1 cellular context compared by ENCODE assay signal in the genomic region with DNA sequence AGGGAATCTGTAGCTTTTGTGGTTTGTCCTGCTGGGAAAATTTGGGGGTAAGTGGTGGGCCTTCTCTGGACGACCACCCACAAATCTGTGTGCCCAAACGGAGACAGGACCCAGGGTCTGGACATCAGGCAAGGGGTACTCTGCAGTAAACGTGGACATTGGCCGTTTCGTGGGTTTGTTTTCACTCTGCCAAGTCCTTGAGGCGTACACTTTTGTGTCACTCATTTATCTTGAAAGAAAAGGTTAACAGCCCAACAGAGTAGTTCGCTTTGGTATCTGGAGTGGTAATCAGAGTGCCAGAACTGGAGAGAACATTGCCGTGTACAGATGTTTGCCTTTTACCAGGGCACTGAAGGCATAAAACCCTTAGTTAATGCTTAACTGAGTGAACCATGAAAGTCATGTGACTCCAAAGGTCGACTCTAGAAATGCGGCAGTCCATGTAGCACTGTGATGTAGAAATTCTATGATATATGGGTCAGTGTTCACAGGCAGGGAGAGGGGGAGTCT.
TF ChIP-seq lines count a peak whose summit lies in the region.

No MANE protein-coding gene starts in this region.

TF ChIP-seq in K562, 482 proteins besides CTCF, POLR2A, EP300 and RAD21 (continues in another document):
- no peak for TF ChIP-seq ZNF12 (CRISPR knock-in tag; IDR thresholded peaks at IDR 0.05)
- no peak for TF ChIP-seq SMAD3 (CRISPR knock-in tag; conservative IDR thresholded peaks at IDR 0.05)
- TF ChIP-seq ZSCAN29 (IDR thresholded peaks at IDR 0.05) = no peak
- no peak for TF ChIP-seq HLTF (IDR thresholded peaks at IDR 0.05)
- TF ChIP-seq RUNX1 (IDR thresholded peaks at IDR 0.05; ENCODE audit: low read depth) = no peak
- TF ChIP-seq SMARCB1 (IDR thresholded peaks at IDR 0.05; ENCODE audit: insufficient read length, low read depth) = no peak
- no peak for TF ChIP-seq SMARCA5 (IDR thresholded peaks at IDR 0.05)
- no peak for TF ChIP-seq EGR1 (conservative IDR thresholded peaks at IDR 0.05)
- TF ChIP-seq, protein P1, sequence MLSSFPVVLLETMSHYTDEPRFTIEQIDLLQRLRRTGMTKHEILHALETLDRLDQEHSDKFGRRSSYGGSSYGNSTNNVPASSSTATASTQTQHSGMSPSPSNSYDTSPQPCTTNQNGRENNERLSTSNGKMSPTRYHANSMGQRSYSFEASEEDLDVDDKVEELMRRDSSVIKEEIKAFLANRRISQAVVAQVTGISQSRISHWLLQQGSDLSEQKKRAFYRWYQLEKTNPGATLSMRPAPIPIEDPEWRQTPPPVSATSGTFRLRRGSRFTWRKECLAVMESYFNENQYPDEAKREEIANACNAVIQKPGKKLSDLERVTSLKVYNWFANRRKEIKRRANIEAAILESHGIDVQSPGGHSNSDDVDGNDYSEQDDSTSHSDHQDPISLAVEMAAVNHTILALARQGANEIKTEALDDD (IDR thresholded peaks at IDR 0.05) = peak; percentile 62
- TF ChIP-seq COPS2 (conservative IDR thresholded peaks at IDR 0.05) = no peak
- TF ChIP-seq ADNP (tag; IDR thresholded peaks at IDR 0.05) = no peak
- TF ChIP-seq SNRNP70 (optimal IDR thresholded peaks at IDR 0.05; ENCODE audit: low read depth, low read length) = no peak
- TF ChIP-seq FOSL1 (tag; conservative IDR thresholded peaks at IDR 0.05) = no peak
- TF ChIP-seq BMI1 (IDR thresholded peaks at IDR 0.05; ENCODE audit: low read length) = no peak
- TF ChIP-seq, protein P2, sequence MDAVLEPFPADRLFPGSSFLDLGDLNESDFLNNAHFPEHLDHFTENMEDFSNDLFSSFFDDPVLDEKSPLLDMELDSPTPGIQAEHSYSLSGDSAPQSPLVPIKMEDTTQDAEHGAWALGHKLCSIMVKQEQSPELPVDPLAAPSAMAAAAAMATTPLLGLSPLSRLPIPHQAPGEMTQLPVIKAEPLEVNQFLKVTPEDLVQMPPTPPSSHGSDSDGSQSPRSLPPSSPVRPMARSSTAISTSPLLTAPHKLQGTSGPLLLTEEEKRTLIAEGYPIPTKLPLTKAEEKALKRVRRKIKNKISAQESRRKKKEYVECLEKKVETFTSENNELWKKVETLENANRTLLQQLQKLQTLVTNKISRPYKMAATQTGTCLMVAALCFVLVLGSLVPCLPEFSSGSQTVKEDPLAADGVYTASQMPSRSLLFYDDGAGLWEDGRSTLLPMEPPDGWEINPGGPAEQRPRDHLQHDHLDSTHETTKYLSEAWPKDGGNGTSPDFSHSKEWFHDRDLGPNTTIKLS (IDR thresholded peaks at IDR 0.05; ENCODE audit: borderline replicate concordance, low read depth) = no peak
- TF ChIP-seq SRSF1 (IDR thresholded peaks at IDR 0.05; ENCODE audit: low read depth, low read length) = no peak
- TF ChIP-seq SAFB2 (IDR thresholded peaks at IDR 0.05; ENCODE audit: borderline replicate concordance, low read depth, low read length, severe bottlenecking) = no peak
- TF ChIP-seq CTBP1 (IDR thresholded peaks at IDR 0.05; ENCODE audit: borderline replicate concordance) = no peak
- TF ChIP-seq SAFB (IDR thresholded peaks at IDR 0.05; ENCODE audit: borderline replicate concordance, low read depth, low read length) = no peak
- no peak for TF ChIP-seq ZNF764 (CRISPR knock-in tag; IDR thresholded peaks at IDR 0.05; ENCODE audit: low read depth)
- TF ChIP-seq, protein P3, sequence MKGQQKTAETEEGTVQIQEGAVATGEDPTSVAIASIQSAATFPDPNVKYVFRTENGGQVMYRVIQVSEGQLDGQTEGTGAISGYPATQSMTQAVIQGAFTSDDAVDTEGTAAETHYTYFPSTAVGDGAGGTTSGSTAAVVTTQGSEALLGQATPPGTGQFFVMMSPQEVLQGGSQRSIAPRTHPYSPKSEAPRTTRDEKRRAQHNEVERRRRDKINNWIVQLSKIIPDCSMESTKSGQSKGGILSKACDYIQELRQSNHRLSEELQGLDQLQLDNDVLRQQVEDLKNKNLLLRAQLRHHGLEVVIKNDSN (CRISPR knock-in tag; IDR thresholded peaks at IDR 0.05) = peak; percentile 50; the same call in 1 of the 2 replicates
- no peak for TF ChIP-seq ZNF696 (CRISPR knock-in tag; conservative IDR thresholded peaks at IDR 0.05)
- TF ChIP-seq ZC3H4 (CRISPR knock-in tag; IDR thresholded peaks at IDR 0.05; ENCODE audit: borderline replicate concordance) = no peak
- no peak for TF ChIP-seq GTF2E2 (tag; IDR thresholded peaks at IDR 0.05)
- TF ChIP-seq, protein P4, sequence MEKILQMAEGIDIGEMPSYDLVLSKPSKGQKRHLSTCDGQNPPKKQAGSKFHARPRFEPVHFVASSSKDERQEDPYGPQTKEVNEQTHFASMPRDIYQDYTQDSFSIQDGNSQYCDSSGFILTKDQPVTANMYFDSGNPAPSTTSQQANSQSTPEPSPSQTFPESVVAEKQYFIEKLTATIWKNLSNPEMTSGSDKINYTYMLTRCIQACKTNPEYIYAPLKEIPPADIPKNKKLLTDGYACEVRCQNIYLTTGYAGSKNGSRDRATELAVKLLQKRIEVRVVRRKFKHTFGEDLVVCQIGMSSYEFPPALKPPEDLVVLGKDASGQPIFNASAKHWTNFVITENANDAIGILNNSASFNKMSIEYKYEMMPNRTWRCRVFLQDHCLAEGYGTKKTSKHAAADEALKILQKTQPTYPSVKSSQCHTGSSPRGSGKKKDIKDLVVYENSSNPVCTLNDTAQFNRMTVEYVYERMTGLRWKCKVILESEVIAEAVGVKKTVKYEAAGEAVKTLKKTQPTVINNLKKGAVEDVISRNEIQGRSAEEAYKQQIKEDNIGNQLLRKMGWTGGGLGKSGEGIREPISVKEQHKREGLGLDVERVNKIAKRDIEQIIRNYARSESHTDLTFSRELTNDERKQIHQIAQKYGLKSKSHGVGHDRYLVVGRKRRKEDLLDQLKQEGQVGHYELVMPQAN (IDR thresholded peaks at IDR 0.05; ENCODE audit: borderline replicate concordance) = 0 out of 2 replicates have a peak, but pooled peaks have one; percentile 12
- no peak for TF ChIP-seq HCFC1 (IDR thresholded peaks at IDR 0.05; ENCODE audit: low read depth, low read length)
- TF ChIP-seq MAFF (IDR thresholded peaks at IDR 0.05; ENCODE audit: low read length) = no peak
- no peak for TF ChIP-seq STAT5B (CRISPR knock-in tag; IDR thresholded peaks at IDR 0.05)
- TF ChIP-seq, protein P5, sequence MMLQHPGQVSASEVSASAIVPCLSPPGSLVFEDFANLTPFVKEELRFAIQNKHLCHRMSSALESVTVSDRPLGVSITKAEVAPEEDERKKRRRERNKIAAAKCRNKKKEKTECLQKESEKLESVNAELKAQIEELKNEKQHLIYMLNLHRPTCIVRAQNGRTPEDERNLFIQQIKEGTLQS (IDR thresholded peaks at IDR 0.05) = no peak
- TF ChIP-seq, protein P5 (CRISPR knock-in tag; conservative IDR thresholded peaks at IDR 0.05) = no peak
- TF ChIP-seq ZNF551 (CRISPR knock-in tag; IDR thresholded peaks at IDR 0.05) = no peak
- no peak for TF ChIP-seq GATAD2B (IDR thresholded peaks at IDR 0.05; ENCODE audit: borderline replicate concordance)
- peak; percentile 94 for TF ChIP-seq TOE1 (IDR thresholded peaks at IDR 0.05; ENCODE audit: borderline replicate concordance)
- no peak for TF ChIP-seq TOE1 (CRISPR knock-in tag; IDR thresholded peaks at IDR 0.05; ENCODE audit: borderline replicate concordance, low read depth)
- no peak for TF ChIP-seq NR3C1 (CRISPR knock-in tag; IDR thresholded peaks at IDR 0.05)
- no peak for TF ChIP-seq SMARCE1 (IDR thresholded peaks at IDR 0.05)
- TF ChIP-seq, protein P6, sequence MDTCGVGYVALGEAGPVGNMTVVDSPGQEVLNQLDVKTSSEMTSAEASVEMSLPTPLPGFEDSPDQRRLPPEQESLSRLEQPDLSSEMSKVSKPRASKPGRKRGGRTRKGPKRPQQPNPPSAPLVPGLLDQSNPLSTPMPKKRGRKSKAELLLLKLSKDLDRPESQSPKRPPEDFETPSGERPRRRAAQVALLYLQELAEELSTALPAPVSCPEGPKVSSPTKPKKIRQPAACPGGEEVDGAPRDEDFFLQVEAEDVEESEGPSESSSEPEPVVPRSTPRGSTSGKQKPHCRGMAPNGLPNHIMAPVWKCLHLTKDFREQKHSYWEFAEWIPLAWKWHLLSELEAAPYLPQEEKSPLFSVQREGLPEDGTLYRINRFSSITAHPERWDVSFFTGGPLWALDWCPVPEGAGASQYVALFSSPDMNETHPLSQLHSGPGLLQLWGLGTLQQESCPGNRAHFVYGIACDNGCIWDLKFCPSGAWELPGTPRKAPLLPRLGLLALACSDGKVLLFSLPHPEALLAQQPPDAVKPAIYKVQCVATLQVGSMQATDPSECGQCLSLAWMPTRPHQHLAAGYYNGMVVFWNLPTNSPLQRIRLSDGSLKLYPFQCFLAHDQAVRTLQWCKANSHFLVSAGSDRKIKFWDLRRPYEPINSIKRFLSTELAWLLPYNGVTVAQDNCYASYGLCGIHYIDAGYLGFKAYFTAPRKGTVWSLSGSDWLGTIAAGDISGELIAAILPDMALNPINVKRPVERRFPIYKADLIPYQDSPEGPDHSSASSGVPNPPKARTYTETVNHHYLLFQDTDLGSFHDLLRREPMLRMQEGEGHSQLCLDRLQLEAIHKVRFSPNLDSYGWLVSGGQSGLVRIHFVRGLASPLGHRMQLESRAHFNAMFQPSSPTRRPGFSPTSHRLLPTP (IDR thresholded peaks at IDR 0.05; ENCODE audit: borderline replicate concordance, extremely low read depth, insufficient read length) = no peak
- TF ChIP-seq ZNF212 (CRISPR knock-in tag; IDR thresholded peaks at IDR 0.05) = no peak
- TF ChIP-seq ZKSCAN3 (CRISPR knock-in tag; IDR thresholded peaks at IDR 0.05) = no peak
- TF ChIP-seq, protein P7, sequence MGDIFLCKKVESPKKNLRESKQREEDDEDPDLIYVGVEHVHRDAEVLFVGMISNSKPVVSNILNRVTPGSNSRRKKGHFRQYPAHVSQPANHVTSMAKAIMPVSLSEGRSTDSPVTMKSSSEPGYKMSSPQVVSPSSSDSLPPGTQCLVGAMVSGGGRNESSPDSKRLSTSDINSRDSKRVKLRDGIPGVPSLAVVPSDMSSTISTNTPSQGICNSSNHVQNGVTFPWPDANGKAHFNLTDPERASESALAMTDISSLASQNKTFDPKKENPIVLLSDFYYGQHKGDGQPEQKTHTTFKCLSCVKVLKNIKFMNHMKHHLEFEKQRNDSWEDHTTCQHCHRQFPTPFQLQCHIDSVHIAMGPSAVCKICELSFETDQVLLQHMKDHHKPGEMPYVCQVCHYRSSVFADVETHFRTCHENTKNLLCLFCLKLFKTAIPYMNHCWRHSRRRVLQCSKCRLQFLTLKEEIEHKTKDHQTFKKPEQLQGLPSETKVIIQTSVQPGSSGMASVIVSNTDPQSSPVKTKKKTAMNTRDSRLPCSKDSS (IDR thresholded peaks at IDR 0.05; ENCODE audit: low read depth, partially characterized antibody) = no peak
- TF ChIP-seq ELF1 (tag; IDR thresholded peaks at IDR 0.05) = no peak
- no peak for TF ChIP-seq PYGO2 (tag; IDR thresholded peaks at IDR 0.05)
- TF ChIP-seq RAD51 (IDR thresholded peaks at IDR 0.05; ENCODE audit: borderline replicate concordance, low read depth) = peak; percentile 69; the same call in 1 of the 2 replicates
- TF ChIP-seq, protein P8, sequence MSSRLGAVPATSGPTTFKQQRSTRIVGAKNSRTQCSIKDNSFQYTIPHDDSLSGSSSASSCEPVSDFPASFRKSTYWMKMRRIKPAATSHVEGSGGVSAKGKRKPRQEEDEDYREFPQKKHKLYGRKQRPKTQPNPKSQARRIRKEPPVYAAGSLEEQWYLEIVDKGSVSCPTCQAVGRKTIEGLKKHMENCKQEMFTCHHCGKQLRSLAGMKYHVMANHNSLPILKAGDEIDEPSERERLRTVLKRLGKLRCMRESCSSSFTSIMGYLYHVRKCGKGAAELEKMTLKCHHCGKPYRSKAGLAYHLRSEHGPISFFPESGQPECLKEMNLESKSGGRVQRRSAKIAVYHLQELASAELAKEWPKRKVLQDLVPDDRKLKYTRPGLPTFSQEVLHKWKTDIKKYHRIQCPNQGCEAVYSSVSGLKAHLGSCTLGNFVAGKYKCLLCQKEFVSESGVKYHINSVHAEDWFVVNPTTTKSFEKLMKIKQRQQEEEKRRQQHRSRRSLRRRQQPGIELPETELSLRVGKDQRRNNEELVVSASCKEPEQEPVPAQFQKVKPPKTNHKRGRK (tag; IDR thresholded peaks at IDR 0.05) = no peak
- TF ChIP-seq ZNF354B (CRISPR knock-in tag; IDR thresholded peaks at IDR 0.05) = no peak
- TF ChIP-seq, protein P9, sequence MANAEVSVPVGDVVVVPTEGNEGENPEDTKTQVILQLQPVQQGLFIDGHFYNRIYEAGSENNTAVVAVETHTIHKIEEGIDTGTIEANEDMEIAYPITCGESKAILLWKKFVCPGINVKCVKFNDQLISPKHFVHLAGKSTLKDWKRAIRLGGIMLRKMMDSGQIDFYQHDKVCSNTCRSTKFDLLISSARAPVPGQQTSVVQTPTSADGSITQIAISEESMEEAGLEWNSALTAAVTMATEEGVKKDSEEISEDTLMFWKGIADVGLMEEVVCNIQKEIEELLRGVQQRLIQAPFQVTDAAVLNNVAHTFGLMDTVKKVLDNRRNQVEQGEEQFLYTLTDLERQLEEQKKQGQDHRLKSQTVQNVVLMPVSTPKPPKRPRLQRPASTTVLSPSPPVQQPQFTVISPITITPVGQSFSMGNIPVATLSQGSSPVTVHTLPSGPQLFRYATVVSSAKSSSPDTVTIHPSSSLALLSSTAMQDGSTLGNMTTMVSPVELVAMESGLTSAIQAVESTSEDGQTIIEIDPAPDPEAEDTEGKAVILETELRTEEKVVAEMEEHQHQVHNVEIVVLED (CRISPR knock-in tag; IDR thresholded peaks at IDR 0.05) = no peak
- no peak for TF ChIP-seq GABPA (tag; conservative IDR thresholded peaks at IDR 0.05; ENCODE audit: low read depth)
- TF ChIP-seq, protein P10, sequence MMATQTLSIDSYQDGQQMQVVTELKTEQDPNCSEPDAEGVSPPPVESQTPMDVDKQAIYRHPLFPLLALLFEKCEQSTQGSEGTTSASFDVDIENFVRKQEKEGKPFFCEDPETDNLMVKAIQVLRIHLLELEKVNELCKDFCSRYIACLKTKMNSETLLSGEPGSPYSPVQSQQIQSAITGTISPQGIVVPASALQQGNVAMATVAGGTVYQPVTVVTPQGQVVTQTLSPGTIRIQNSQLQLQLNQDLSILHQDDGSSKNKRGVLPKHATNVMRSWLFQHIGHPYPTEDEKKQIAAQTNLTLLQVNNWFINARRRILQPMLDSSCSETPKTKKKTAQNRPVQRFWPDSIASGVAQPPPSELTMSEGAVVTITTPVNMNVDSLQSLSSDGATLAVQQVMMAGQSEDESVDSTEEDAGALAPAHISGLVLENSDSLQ (IDR thresholded peaks at IDR 0.05) = peak; percentile 56
- TF ChIP-seq, protein P11, sequence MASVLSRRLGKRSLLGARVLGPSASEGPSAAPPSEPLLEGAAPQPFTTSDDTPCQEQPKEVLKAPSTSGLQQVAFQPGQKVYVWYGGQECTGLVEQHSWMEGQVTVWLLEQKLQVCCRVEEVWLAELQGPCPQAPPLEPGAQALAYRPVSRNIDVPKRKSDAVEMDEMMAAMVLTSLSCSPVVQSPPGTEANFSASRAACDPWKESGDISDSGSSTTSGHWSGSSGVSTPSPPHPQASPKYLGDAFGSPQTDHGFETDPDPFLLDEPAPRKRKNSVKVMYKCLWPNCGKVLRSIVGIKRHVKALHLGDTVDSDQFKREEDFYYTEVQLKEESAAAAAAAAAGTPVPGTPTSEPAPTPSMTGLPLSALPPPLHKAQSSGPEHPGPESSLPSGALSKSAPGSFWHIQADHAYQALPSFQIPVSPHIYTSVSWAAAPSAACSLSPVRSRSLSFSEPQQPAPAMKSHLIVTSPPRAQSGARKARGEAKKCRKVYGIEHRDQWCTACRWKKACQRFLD (CRISPR knock-in tag; IDR thresholded peaks at IDR 0.05) = no peak
- TF ChIP-seq RBBP5 (IDR thresholded peaks at IDR 0.05; ENCODE audit: borderline replicate concordance, insufficient read depth, low read length, poor library complexity, severe bottlenecking) = no peak
